Comparison of ENCODE assay signal across 19 cellular contexts in the genomic region with DNA sequence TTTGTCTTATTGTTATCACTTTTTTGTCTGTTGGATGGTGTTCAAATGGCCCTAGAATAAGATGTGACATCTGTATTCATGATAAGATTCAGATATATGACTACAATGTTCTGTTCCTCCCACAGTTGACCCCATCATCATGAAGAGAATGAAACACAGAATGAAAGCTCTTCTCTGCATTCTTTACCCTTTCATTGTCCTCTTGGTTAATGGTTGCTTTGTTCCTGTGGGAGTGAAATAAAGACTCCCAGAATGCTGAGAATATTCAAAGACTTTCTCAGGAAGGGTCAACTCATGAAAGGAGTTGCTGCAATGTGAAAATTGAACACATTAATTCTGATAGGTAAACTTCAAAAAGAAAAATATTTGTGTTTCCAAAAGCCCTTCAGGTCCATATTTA.
"Had no signal": no experiment of that assay in that cellular context is flagged by ENCODE, and none has a peak within 500 bp of the region (broad histone marks: within the 10 kb centered on the region; RNA-seq: fewer than 3 reads in every experiment).

No MANE protein-coding gene starts in this region.

- ATAC-seq: gastrocnemius medialis; heart right ventricle; left lobe of liver; naive thymus-derived CD4-positive, alpha-beta T cell; pancreas; right lobe of liver; stimulated activated memory B cell treated with anti-CD40 and anti-IgM and Interleukin-4, amounts not matched to agents 10 μg/mL and 1 μg/mL and 100 μg/mL, for 72 hours had no signal

- H3K9me3 ChIP-seq: colonic mucosa, gastrocnemius medialis, heart right ventricle, pancreas, prostate gland, right lobe of liver, tibial artery, upper lobe of left lung, uterus had no signal

- H3K4me3 ChIP-seq: colonic mucosa, gastrocnemius medialis, heart right ventricle, pancreas, prostate gland, right lobe of liver, tibial artery, upper lobe of left lung, uterus had no signal

- H3K27ac ChIP-seq: colonic mucosa, gastrocnemius medialis, heart right ventricle, pancreas, prostate gland, right lobe of liver, tibial artery, upper lobe of left lung, uterus had no signal

- H3K27me3 Mint-ChIP-seq: stimulated activated memory B cell treated with anti-CD40 and anti-IgM and Interleukin-4, amounts not matched to agents 10 μg/mL and 1 μg/mL and 100 μg/mL, for 72 hours; stimulated activated naive CD8-positive, alpha-beta T cell treated with anti-CD3 and anti-CD28 coated beads, Interleukin-15, Interleukin-2, amounts not matched to agents 100 ng/mL and 50 ng/mL, for 24 hours had no signal

- H3K27me3 ChIP-seq: colonic mucosa, gastrocnemius medialis, heart right ventricle, pancreas, right lobe of liver, tibial artery, upper lobe of left lung, uterus had no signal

- H3K36me3 ChIP-seq: colonic mucosa, gastrocnemius medialis, heart right ventricle, pancreas, prostate gland, right lobe of liver, tibial artery, upper lobe of left lung, uterus had no signal

- DNase-seq: colonic mucosa; dermis blood vessel endothelial cell; gastrocnemius medialis; heart right ventricle; hypothalamus; mammary epithelial cell; naive thymus-derived CD4-positive, alpha-beta T cell; occipital lobe; pancreas; right lobe of liver; stimulated activated CD4-positive, alpha-beta T cell treated with anti-CD3 and anti-CD28 coated beads, Interleukin-4, amount 100 ng/mL, for 1 hour; stimulated activated CD8-positive, alpha-beta memory T cell treated with anti-CD3 and anti-CD28 coated beads, Interleukin-4, amount 100 ng/mL, for 48 hours; tibial artery; upper lobe of left lung; uterus had no signal

- H3K4me3 Mint-ChIP-seq: naive thymus-derived CD4-positive, alpha-beta T cell; stimulated activated memory B cell treated with anti-CD40 and anti-IgM and Interleukin-4, amounts not matched to agents 10 μg/mL and 1 μg/mL and 100 μg/mL, for 72 hours; stimulated activated naive CD8-positive, alpha-beta T cell treated with anti-CD3 and anti-CD28 coated beads, Interleukin-15, Interleukin-2, amounts not matched to agents 100 ng/mL and 50 ng/mL, for 24 hours had no signal

- H3K36me3 Mint-ChIP-seq: naive thymus-derived CD4-positive, alpha-beta T cell; stimulated activated memory B cell treated with anti-CD40 and anti-IgM and Interleukin-4, amounts not matched to agents 10 μg/mL and 1 μg/mL and 100 μg/mL, for 72 hours had no signal

- H3K4me1 Mint-ChIP-seq: naive thymus-derived CD4-positive, alpha-beta T cell; stimulated activated memory B cell treated with anti-CD40 and anti-IgM and Interleukin-4, amounts not matched to agents 10 μg/mL and 1 μg/mL and 100 μg/mL, for 72 hours had no signal

- H3K27ac Mint-ChIP-seq: naive thymus-derived CD4-positive, alpha-beta T cell; stimulated activated memory B cell treated with anti-CD40 and anti-IgM and Interleukin-4, amounts not matched to agents 10 μg/mL and 1 μg/mL and 100 μg/mL, for 72 hours; stimulated activated naive CD8-positive, alpha-beta T cell treated with anti-CD3 and anti-CD28 coated beads, Interleukin-15, Interleukin-2, amounts not matched to agents 100 ng/mL and 50 ng/mL, for 24 hours had no signal

- H3K4me1 ChIP-seq: colonic mucosa, gastrocnemius medialis, heart right ventricle, pancreas, prostate gland, right lobe of liver, tibial artery, upper lobe of left lung, uterus had no signal
